16 cellular contexts compared by ENCODE assay signal in the genomic region with DNA sequence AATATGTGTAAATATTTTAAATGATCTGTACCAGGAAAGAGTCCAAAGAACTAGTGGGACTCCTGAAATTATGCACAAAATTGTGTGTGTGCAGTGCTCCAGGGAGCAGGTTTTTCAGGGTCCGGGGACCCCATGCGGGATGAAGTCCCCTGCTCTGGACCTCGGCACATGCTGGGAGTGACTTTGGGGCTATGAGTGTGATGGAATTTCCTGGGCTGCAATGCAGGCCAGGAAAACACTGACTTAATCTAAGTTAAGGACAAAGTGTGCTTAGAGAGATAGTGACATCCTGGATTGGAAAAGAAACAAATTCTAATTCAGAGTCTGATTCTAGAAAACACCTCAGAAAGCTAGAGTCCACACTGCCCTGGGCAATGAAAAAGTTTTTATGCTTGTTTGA. TPM values are rescaled to one million over a fixed set of nuclear protein-coding genes. Genes with fewer than 3 reads are reported as not detected.
DNase-seq lines count a peak whose midpoint lies in the region; ATAC-seq and TF ChIP-seq lines count a peak whose summit lies in the region.
"Had no signal": no experiment of that assay in that cellular context is flagged by ENCODE, and none has a peak within 500 bp of the region (broad histone marks: within the 10 kb centered on the region; RNA-seq: fewer than 3 reads in every experiment).

No MANE protein-coding gene starts in this region.

- no peaks in the 10 kb centered on the region for H4K20me1 ChIP-seq in osteoblast (ENCODE audit: insufficient read depth, low read length)

- 35% methylated on average over 3 of the region's 3 CpGs for WGBS in right cardiac atrium

- no peak for ATAC-seq in left ventricle myocardium superior
- ATAC-seq in right cardiac atrium, result peak in 1 of 2 donors; percentile 14
- no peak for ATAC-seq in GM19351 (IDR thresholded peaks at IDR 0.05; ENCODE audit: unreplicated experiment)
- ATAC-seq: A549, GM23338 had no signal

- no peak for DNase-seq in left ventricle myocardium inferior
- no peak for DNase-seq in left ventricle myocardium superior
- DNase-seq in right cardiac atrium, result peak in 1 of 3 donors; percentile 10
- peak; percentile 65 for DNase-seq in osteoblast (ENCODE audit: insufficient read length, low spot score, missing footprints)
- DNase-seq in NCI-H774 (lab: John Stamatoyannopoulos, UW), result no peak
- DNase-seq: BE2C; CD4-positive, alpha-beta memory T cell; DMS79 treated with DMSO at 0.1 percent for 48 hours; EL; H9 had no signal

- no peaks in the 10 kb centered on the region for H3K9me3 ChIP-seq in left ventricle myocardium inferior (replicated peaks)
- H3K9me3 ChIP-seq in right cardiac atrium (ENCODE audit: control insufficient read depth, low read length), result no peaks in the 10 kb centered on the region
- no peaks in the 10 kb centered on the region for H3K9me3 ChIP-seq in osteoblast (ENCODE audit: low read depth, low read length)
- H3K9me3 ChIP-seq: A549, BE2C had no signal

- TF ChIP-seq CTCF in left ventricle myocardium inferior (IDR thresholded peaks at IDR 0.05; ENCODE audit: borderline replicate concordance) (no peak), osteoblast (IDR thresholded peaks at IDR 0.05; ENCODE audit: extremely low read depth, low read depth, low read length) (no peak)

- H3K4me2 ChIP-seq in osteoblast (ENCODE audit: insufficient read depth, low read length), result no peak overlapping the region
- H3K4me2 ChIP-seq: A549, GM23338 had no signal

- no peak overlapping the region for H3K4me3 ChIP-seq in left ventricle myocardium inferior
- H3K4me3 ChIP-seq in right cardiac atrium (ENCODE audit: low read length), result no peak overlapping the region
- no peak overlapping the region for H3K4me3 ChIP-seq in osteoblast (ENCODE audit: insufficient read depth, low read length)
- H3K4me3 ChIP-seq: A549, GM23338 had no signal

- H3K36me3 ChIP-seq in left ventricle myocardium inferior (peaks cover 52% of the 10 kb centered on the region), osteoblast (ENCODE audit: insufficient read depth, low read length) (no peaks in the 10 kb centered on the region)
- H3K36me3 ChIP-seq: BE2C had no signal

- intact Hi-C loops in left ventricle myocardium inferior (cut with micrococcal nuclease), result no loop called here
- intact Hi-C loops in left ventricle myocardium superior (cut with micrococcal nuclease), result no loop called here
- intact Hi-C loops in right cardiac atrium (cut with DNase I), result no loop called here

- H3K27me3 ChIP-seq in left ventricle myocardium inferior (ENCODE audit: low read depth) (no peaks in the 10 kb centered on the region), right cardiac atrium (ENCODE audit: control insufficient read depth, insufficient read depth) (no peaks in the 10 kb centered on the region), osteoblast (ENCODE audit: insufficient read depth, low read length) (peaks cover 6% of the 10 kb centered on the region)

- no peak overlapping the region for H2AFZ ChIP-seq in osteoblast (ENCODE audit: low read length)
- H2AFZ ChIP-seq: GM23338 had no signal

- no peaks in the 10 kb centered on the region for H3K79me2 ChIP-seq in osteoblast (ENCODE audit: insufficient read depth, low read length)

- H3K27ac ChIP-seq in left ventricle myocardium inferior (replicated peaks), result peak overlapping the region; percentile 91
- peak overlapping the region; percentile 27 for H3K27ac ChIP-seq in right cardiac atrium (ENCODE audit: low read length)
- H3K27ac ChIP-seq in osteoblast (ENCODE audit: low read depth, low read length), result no peak overlapping the region
- H3K27ac ChIP-seq: A549, C4-2B had no signal

- H3K4me1 ChIP-seq in left ventricle myocardium inferior (peaks cover 1% of the 10 kb centered on the region), right cardiac atrium (ENCODE audit: control insufficient read depth, insufficient read depth, low read length) (no peaks in the 10 kb centered on the region), osteoblast (ENCODE audit: insufficient read depth, low read length) (no peaks in the 10 kb centered on the region)
- H3K4me1 ChIP-seq: A549, BE2C had no signal

RNA-seq across cellular contexts. Expression of gene MYH6, which starts 6.2 kb away (rescaled TPM):
- total RNA-seq in left ventricle myocardium inferior (1,823 TPM), left ventricle myocardium superior (4,258 TPM), right cardiac atrium (over 10,000 TPM; 12,862 to 15,773 (median 14,347) TPM), osteoblast (under 0.01 TPM in 1 of 2 replicates, not detected in the other)
- 11,120 TPM for polyA plus RNA-seq in right cardiac atrium
- total RNA-seq: CD4-positive, alpha-beta memory T cell; HT1080 had no signal
- polyA plus RNA-seq: A549; AG04450; CD4-positive, alpha-beta memory T cell had no signal

RNA-seq across cellular contexts. Expression of gene MYH7, which starts 21.2 kb away (rescaled TPM):
- total RNA-seq in left ventricle myocardium inferior, result 14,853 TPM
- total RNA-seq in left ventricle myocardium superior, result 12,717 TPM
- total RNA-seq in right cardiac atrium, result 1,000 to 10,000 TPM in 1 of 4 donors, 100 to 1,000 TPM in 3; 461 to 2,251 (median 602) TPM
- polyA plus RNA-seq in right cardiac atrium, result 1,734 TPM
- total RNA-seq in osteoblast, result not detected in 2 replicates
- total RNA-seq: CD4-positive, alpha-beta memory T cell; GM23338; H9; HT1080 had no signal
- polyA plus RNA-seq: A549; AG04450; CD4-positive, alpha-beta memory T cell; GM23338 had no signal

RNA-seq across cellular contexts. Expression of gene CMTM5, which starts 37.4 kb away (rescaled TPM):
- 1.0 TPM for total RNA-seq in left ventricle myocardium inferior
- total RNA-seq in left ventricle myocardium superior, result not detected
- 1 to 10 TPM in 3 of 4 donors, under 1 TPM in 1; 0.36 to 1.4 (median 1.2) TPM for total RNA-seq in right cardiac atrium
- 13.9 TPM for polyA plus RNA-seq in right cardiac atrium
- not detected in 2 replicates for total RNA-seq in osteoblast
- total RNA-seq: CD4-positive, alpha-beta memory T cell; H9 had no signal
- polyA plus RNA-seq: A549; CD4-positive, alpha-beta memory T cell; GM23338 had no signal

RNA-seq across cellular contexts. Expression of gene IL25, which starts 41.6 kb away (rescaled TPM):
- not detected for total RNA-seq in left ventricle myocardium inferior
- not detected for total RNA-seq in left ventricle myocardium superior
- total RNA-seq in right cardiac atrium, result not detected
- 0.09 TPM for polyA plus RNA-seq in right cardiac atrium
- not detected in 2 replicates for total RNA-seq in osteoblast
- total RNA-seq: CD4-positive, alpha-beta memory T cell; GM23338; H9; HT1080 had no signal
- polyA plus RNA-seq: A549; AG04450; CD4-positive, alpha-beta memory T cell; GM23338 had no signal

RNA-seq across cellular contexts. Expression of gene EFS, which starts 49.3 kb away (rescaled TPM):
- total RNA-seq in left ventricle myocardium inferior (3.6 TPM), left ventricle myocardium superior (3.3 TPM), right cardiac atrium (10 to 100 TPM in 1 of 4 donors, 1 to 10 TPM in 3; 6.7 to 10.1 (median 7.8) TPM), osteoblast (9.8 and 14.1 TPM in 2 replicates)
- polyA plus RNA-seq in right cardiac atrium, result 6.2 TPM
- total RNA-seq: CD4-positive, alpha-beta memory T cell; HT1080 had no signal
- polyA plus RNA-seq: A549; CD4-positive, alpha-beta memory T cell had no signal

Comparison
In these comparisons a context has a peak if more than half of its experiments do, and no peak if none do; other contexts are left out.
1. RNA of gene MYH6, which starts 6.2 kb away (total RNA-seq): 12,862 to 15,773 TPM in right cardiac atrium, 4,258 TPM in left ventricle myocardium superior (single experiment) and 1,823 TPM in left ventricle myocardium inferior (single experiment); under 0.01 TPM in osteoblast; every median in the first group is over 1,000 times any median in the second.
2. RNA of gene MYH7, which starts 21.2 kb away (total RNA-seq): 14,853 TPM in left ventricle myocardium inferior (single experiment), 12,717 TPM in left ventricle myocardium superior (single experiment) and 461 to 2,251 TPM in right cardiac atrium; not detected in osteoblast; every median in the first group is over 100 times any median in the second.